Comparison of ENCODE assay signal across 19 cellular contexts in the genomic region with DNA sequence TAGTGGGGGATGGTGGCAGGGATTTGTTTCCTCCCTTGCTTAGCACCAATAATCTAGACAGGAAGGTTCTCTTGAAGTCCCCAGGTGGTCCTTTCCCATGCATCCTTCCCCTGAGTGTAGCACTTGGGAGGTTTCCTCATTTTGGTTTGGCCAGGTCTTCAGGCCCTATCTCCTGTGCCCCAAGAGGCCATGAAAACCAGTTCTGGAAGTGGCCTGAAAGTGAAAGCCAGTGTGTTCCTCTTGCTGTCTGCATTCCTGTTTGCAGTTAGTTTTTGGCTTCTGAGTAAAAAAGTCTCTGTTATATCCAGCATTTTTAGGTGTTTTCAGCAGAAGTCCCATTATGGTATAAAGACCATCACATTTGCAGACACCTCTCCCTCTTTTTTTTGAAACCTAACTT. TPM values are rescaled to one million over a fixed set of nuclear protein-coding genes. Genes with fewer than 3 reads are reported as not detected.
DNase-seq lines count a peak whose midpoint lies in the region; ATAC-seq, FAIRE-seq and TF ChIP-seq lines count a peak whose summit lies in the region.
"Had no signal": no experiment of that assay in that cellular context is flagged by ENCODE, and none has a peak within 500 bp of the region (broad histone marks: within the 10 kb centered on the region; RNA-seq: fewer than 3 reads in every experiment).

No MANE protein-coding gene starts in this region.

- H3K36me3 ChIP-seq in astrocyte (ENCODE audit: insufficient read depth, low read length) (peaks cover 2% of the 10 kb centered on the region), pancreas (no peaks in the 10 kb centered on the region)

- H3K4me2 ChIP-seq in astrocyte (ENCODE audit: low read length), result no peak overlapping the region
- H3K4me2 ChIP-seq: A549 had no signal

- H4K20me1 ChIP-seq in astrocyte (ENCODE audit: insufficient read depth, low read length), result no peaks in the 10 kb centered on the region

- peak; percentile 73 for ATAC-seq in HG03159 (IDR thresholded peaks at IDR 0.05; ENCODE audit: unreplicated experiment)
- ATAC-seq in GM21423 (IDR thresholded peaks at IDR 0.05; ENCODE audit: unreplicated experiment), result no peak
- no peak for ATAC-seq in pancreas
- ATAC-seq: A549, K562, Panc1, Right ventricle myocardium inferior had no signal

- peaks cover 3% of the 10 kb centered on the region for H3K9me3 Mint-ChIP-seq in astrocyte (ENCODE audit: unreplicated experiment)
- no peaks in the 10 kb centered on the region for H3K9me3 Mint-ChIP-seq in activated T-cell treated with anti-CD3 and anti-CD28 coated beads, Interleukin-2, amount 50 U/mL, for 24 hours
- H3K9me3 Mint-ChIP-seq: CD14-positive monocyte had no signal

- DNase-seq in GM12891 (ENCODE audit: insufficient read length, low spot score), result no peak
- no peak for DNase-seq in GM19239 (ENCODE audit: insufficient read length, low spot score)
- no peak for DNase-seq in astrocyte (ENCODE audit: low read depth)
- no peak for DNase-seq in pancreas
- DNase-seq in activated T-cell treated with anti-CD3 and anti-CD28 coated beads, Interleukin-2, amount 50 U/mL, for 24 hours, result no peak
- DNase-seq: COR-L47, DMS153, EL, H7, NCI-H1105, NCI-H187 had no signal

- no peak overlapping the region for H2AFZ ChIP-seq in astrocyte (ENCODE audit: low read depth, low read length)

- no peaks in the 10 kb centered on the region for H3K9me3 ChIP-seq in astrocyte (ENCODE audit: insufficient read depth, low read depth, low read length)
- H3K9me3 ChIP-seq in pancreas, result no peaks in the 10 kb centered on the region
- H3K9me3 ChIP-seq: A549 had no signal

- no peak overlapping the region for H3K4me3 Mint-ChIP-seq in astrocyte (ENCODE audit: unreplicated experiment)
- H3K4me3 Mint-ChIP-seq in activated T-cell treated with anti-CD3 and anti-CD28 coated beads, Interleukin-2, amount 50 U/mL, for 24 hours, result no peak overlapping the region
- H3K4me3 Mint-ChIP-seq: CD14-positive monocyte had no signal

- TF ChIP-seq CTCF in astrocyte (IDR thresholded peaks at IDR 0.05; ENCODE audit: insufficient read depth, low read depth, low read length), result no peak
- TF ChIP-seq CTCF in pancreas (IDR thresholded peaks at IDR 0.05), result no peak

- peaks cover 2% of the 10 kb centered on the region for H3K36me3 Mint-ChIP-seq in astrocyte (ENCODE audit: low read depth, unreplicated experiment)
- H3K36me3 Mint-ChIP-seq in activated T-cell treated with anti-CD3 and anti-CD28 coated beads, Interleukin-2, amount 50 U/mL, for 24 hours (ENCODE audit: low read depth), result peaks cover 52% of the 10 kb centered on the region

- H3K27ac ChIP-seq in astrocyte (ENCODE audit: low read depth, low read length), result no peak overlapping the region
- H3K27ac ChIP-seq in pancreas, result no peak overlapping the region
- H3K27ac ChIP-seq: A549, SK-N-MC had no signal

- no peak overlapping the region for H3K9ac ChIP-seq in astrocyte (ENCODE audit: low read length)

- no peaks in the 10 kb centered on the region for H3K27me3 ChIP-seq in astrocyte (ENCODE audit: insufficient read depth, low read length)
- H3K27me3 ChIP-seq in pancreas, result no peaks in the 10 kb centered on the region

- no peaks in the 10 kb centered on the region for H3K4me1 Mint-ChIP-seq in astrocyte (ENCODE audit: low read depth, unreplicated experiment)
- peaks cover 4% of the 10 kb centered on the region for H3K4me1 Mint-ChIP-seq in activated T-cell treated with anti-CD3 and anti-CD28 coated beads, Interleukin-2, amount 50 U/mL, for 24 hours (ENCODE audit: low read depth)
- H3K4me1 Mint-ChIP-seq: CD14-positive monocyte had no signal

- TF ChIP-seq POLR2A in GM12891 (IDR thresholded peaks at IDR 0.05; ENCODE audit: low read depth, low read length), result no peak

- H3K79me2 ChIP-seq in astrocyte (ENCODE audit: insufficient read depth, low read length), result no peaks in the 10 kb centered on the region

- no peaks in the 10 kb centered on the region for H3K27me3 Mint-ChIP-seq in astrocyte (ENCODE audit: low read depth, unreplicated experiment)
- H3K27me3 Mint-ChIP-seq in activated T-cell treated with anti-CD3 and anti-CD28 coated beads, Interleukin-2, amount 50 U/mL, for 24 hours, result peaks cover 6% of the 10 kb centered on the region

- FAIRE-seq in GM12891 (lab: Jason Lieb, UNC), result peak; percentile 50
- peak; percentile 26 for FAIRE-seq in GM19239 (lab: Jason Lieb, UNC)
- FAIRE-seq in astrocyte (lab: Jason Lieb, UNC), result peak; percentile 43
- no peak for FAIRE-seq in pancreas (lab: Jason Lieb, UNC)
- FAIRE-seq: A549, K562 had no signal

- H3K4me3 ChIP-seq in astrocyte (ENCODE audit: insufficient read depth, low read depth, low read length), result no peak overlapping the region
- no peak overlapping the region for H3K4me3 ChIP-seq in pancreas
- H3K4me3 ChIP-seq: A549, K562, SK-N-MC had no signal

- no peak overlapping the region for H3K27ac Mint-ChIP-seq in astrocyte (ENCODE audit: unreplicated experiment)
- no peak overlapping the region for H3K27ac Mint-ChIP-seq in activated T-cell treated with anti-CD3 and anti-CD28 coated beads, Interleukin-2, amount 50 U/mL, for 24 hours

- intact Hi-C loops in pancreas (cut with DNase I), result no loop called here

- H3K4me1 ChIP-seq in astrocyte (ENCODE audit: insufficient read depth, low read length), result no peaks in the 10 kb centered on the region
- no peaks in the 10 kb centered on the region for H3K4me1 ChIP-seq in pancreas
- H3K4me1 ChIP-seq: A549 had no signal

TF ChIP-seq in GM12891, 5 proteins besides CTCF, POLR2A, EP300 and RAD21:
- no peak for TF ChIP-seq PAX5 (IDR thresholded peaks at IDR 0.05; ENCODE audit: insufficient read depth, low read length, severe bottlenecking)
- TF ChIP-seq POLR2AphosphoS5 (IDR thresholded peaks at IDR 0.05; ENCODE audit: low read depth, low read length), result no peak
- TF ChIP-seq SPI1 (IDR thresholded peaks at IDR 0.05; ENCODE audit: low read depth, low read length), result no peak
- no peak for TF ChIP-seq TAF1 (IDR thresholded peaks at IDR 0.05; ENCODE audit: low read depth, low read length)
- TF ChIP-seq POU2F2 (IDR thresholded peaks at IDR 0.05; ENCODE audit: low read depth, low read length), result no peak

RNA-seq across cellular contexts. Expression of a gene that starts 59.5 kb away (rescaled TPM):
- polyA plus RNA-seq in GM12891 (2012; ENCODE audit: low read depth, missing spikeins), result 2.5 TPM
- 10.7 and 11.0 TPM in 2 replicates for total RNA-seq in astrocyte
- total RNA-seq in pancreas, result 10 to 100 TPM in 1 of 6 donors, 1 to 10 TPM in 5; 3.3 to 10.2 (median 4.9) TPM
- polyA plus RNA-seq in pancreas, result 1 to 10 TPM; 1.1 to 3.6 TPM
